ENCODE assay signal across 2 cellular contexts in the genomic region with DNA sequence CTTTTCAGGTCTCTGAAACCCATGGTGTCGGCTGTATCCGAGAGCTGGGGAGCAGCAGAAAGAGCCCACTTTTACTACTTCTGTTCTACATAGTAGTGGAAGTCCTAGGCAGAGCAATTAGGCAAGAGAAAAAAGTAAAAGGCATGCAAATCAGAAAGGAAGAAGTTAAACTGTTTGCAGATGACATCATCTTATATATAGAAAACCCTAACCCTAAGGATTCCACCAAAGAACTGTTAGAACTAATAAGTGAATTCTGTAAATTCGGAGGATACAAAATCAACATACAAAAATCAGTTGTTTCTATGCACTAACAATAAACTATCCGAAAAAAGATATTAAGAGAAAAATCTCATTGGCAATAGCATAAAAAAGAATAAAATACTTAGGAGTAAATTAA.
TF ChIP-seq lines count a peak whose summit lies in the region.

No MANE protein-coding gene starts in this region.

TF ChIP-seq in GM23338, 12 proteins besides CTCF, POLR2A, EP300 and RAD21:
- TF ChIP-seq, protein P1, sequence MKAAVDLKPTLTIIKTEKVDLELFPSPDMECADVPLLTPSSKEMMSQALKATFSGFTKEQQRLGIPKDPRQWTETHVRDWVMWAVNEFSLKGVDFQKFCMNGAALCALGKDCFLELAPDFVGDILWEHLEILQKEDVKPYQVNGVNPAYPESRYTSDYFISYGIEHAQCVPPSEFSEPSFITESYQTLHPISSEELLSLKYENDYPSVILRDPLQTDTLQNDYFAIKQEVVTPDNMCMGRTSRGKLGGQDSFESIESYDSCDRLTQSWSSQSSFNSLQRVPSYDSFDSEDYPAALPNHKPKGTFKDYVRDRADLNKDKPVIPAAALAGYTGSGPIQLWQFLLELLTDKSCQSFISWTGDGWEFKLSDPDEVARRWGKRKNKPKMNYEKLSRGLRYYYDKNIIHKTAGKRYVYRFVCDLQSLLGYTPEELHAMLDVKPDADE (IDR thresholded peaks at IDR 0.05): no peak

TF ChIP-seq in WTC11, 78 proteins besides CTCF, POLR2A, EP300 and RAD21:
- TF ChIP-seq HMGA2 (CRISPR knock-in tag; IDR thresholded peaks at IDR 0.05) (no peak), ERG (CRISPR knock-in tag; IDR thresholded peaks at IDR 0.05) (no peak), ZNF138 (CRISPR knock-in tag; conservative IDR thresholded peaks at IDR 0.05) (no peak), MXD4 (CRISPR knock-in tag; IDR thresholded peaks at IDR 0.05; ENCODE audit: borderline replicate concordance) (no peak), E2F1 (CRISPR knock-in tag; IDR thresholded peaks at IDR 0.05) (no peak), ZNF423 (CRISPR knock-in tag; IDR thresholded peaks at IDR 0.05) (no peak), ZBTB21 (CRISPR knock-in tag; IDR thresholded peaks at IDR 0.05; ENCODE audit: borderline replicate concordance) (no peak), NR3C1 (CRISPR knock-in tag; conservative IDR thresholded peaks at IDR 0.05; ENCODE audit: low read depth) (no peak)
- TF ChIP-seq, protein P2, sequence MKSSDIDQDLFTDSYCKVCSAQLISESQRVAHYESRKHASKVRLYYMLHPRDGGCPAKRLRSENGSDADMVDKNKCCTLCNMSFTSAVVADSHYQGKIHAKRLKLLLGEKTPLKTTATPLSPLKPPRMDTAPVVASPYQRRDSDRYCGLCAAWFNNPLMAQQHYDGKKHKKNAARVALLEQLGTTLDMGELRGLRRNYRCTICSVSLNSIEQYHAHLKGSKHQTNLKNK (CRISPR knock-in tag; IDR thresholded peaks at IDR 0.05): no peak
